ENCODE assay signal across 22 cellular contexts in the genomic region with DNA sequence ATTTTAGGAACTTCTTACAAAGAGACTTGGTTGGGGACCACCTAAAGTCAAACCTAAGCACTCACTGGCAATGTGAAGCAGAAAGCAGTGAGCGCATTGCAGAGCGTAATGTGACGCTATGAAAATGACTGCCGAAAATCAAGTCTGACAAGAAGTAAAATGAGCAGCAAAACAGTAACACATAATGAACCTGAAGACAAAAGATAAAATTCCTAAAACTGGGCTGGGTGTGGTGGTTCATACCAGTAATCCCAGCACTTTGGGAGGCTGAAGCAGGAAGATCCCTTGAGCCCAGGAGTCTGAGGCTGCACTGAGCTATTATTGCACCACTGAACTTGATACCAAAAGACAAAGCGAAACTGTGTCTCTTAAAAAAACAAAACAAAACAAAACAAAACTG. TPM values are rescaled to one million over a fixed set of nuclear protein-coding genes. Genes with fewer than 3 reads are reported as not detected.
DNase-seq lines count a peak whose midpoint lies in the region; ATAC-seq, FAIRE-seq and TF ChIP-seq lines count a peak whose summit lies in the region.
"Had no signal": no experiment of that assay in that cellular context is flagged by ENCODE, and none has a peak within 500 bp of the region (broad histone marks: within the 10 kb centered on the region; RNA-seq: fewer than 3 reads in every experiment).

No MANE protein-coding gene starts in this region.

- no TSS peak for BruUV-seq in IMR-90 (replicated peaks; lab: Mats Ljungman, UMichigan)

- H3K4me3 ChIP-seq in BLaER1 (no peak overlapping the region), IMR-90 (ENCODE audit: insufficient read depth, low read depth, low read length) (no peak overlapping the region), H1 (ENCODE audit: extremely low read depth in 1 of 4, insufficient read depth in 2 of 4, low read depth in 3 of 4, low read length in 4 of 4) (no peak overlapping the region), neutrophil (ENCODE audit: low read depth in 1 of 2, low read length in 1 of 2) (no peak overlapping the region)
- H3K4me3 ChIP-seq: MG63, prostate gland had no signal

- H4K91ac ChIP-seq in IMR-90 (ENCODE audit: insufficient read depth, low read depth, low read length): no peak overlapping the region
- H4K91ac ChIP-seq in H1 (replicated peaks; ENCODE audit: insufficient read length, low read length): no peak overlapping the region

- H3K23me2 ChIP-seq in H1 (ENCODE audit: low read depth, low read length): no peaks in the 10 kb centered on the region

- TF ChIP-seq POLR2A in IMR-90 (IDR thresholded peaks at IDR 0.05; ENCODE audit: low read depth, low read length): no peak
- no peak for TF ChIP-seq POLR2A in H1 (IDR thresholded peaks at IDR 0.05; ENCODE audit: control extremely low read depth in 1 of 2, low read depth in 2 of 2, low read length in 2 of 2)

- H2BK20ac ChIP-seq in IMR-90 (ENCODE audit: low read depth, low read length) (no peak overlapping the region), H1 (ENCODE audit: low read length) (no peak overlapping the region)

- H3K4me2 ChIP-seq in BLaER1 (peak overlapping the region; percentile 55), IMR-90 (ENCODE audit: low read depth, low read length) (no peak overlapping the region), H1 (ENCODE audit: insufficient read depth in 1 of 2, low read depth in 2 of 2, low read length in 2 of 2) (no peak overlapping the region; a peak in 1 of 4 replicates)

- DNase-seq in IMR-90 (no peak), H1 (ENCODE audit: low read depth in 1 of 2, low spot score in 2 of 2) (no peak), DMS79 (lab: John Stamatoyannopoulos, UW) (no peak), NCI-H524 treated with DMSO at 0.1 percent for 48 hours (lab: John Stamatoyannopoulos, UW) (no peak), NK-92 (lab: John Stamatoyannopoulos, UW; ENCODE audit: unreplicated experiment) (no peak)
- DNase-seq: ACHN; activated CD4-positive, alpha-beta T cell treated with anti-CD3 and anti-CD28 coated beads, Interleukin-2, amount 50 U/mL, for 1 hour; activated CD8-positive, alpha-beta memory T cell treated with anti-CD3 and anti-CD28 coated beads, Interleukin-2, amount 50 U/mL, for 4 hours; activated effector memory CD4-positive, alpha-beta T cell treated with anti-CD3 and anti-CD28 coated beads, Interleukin-2, amount 50 U/mL, for 16 hours; CD8-positive, alpha-beta T cell; foreskin keratinocyte; hypothalamus; kidney; MG63; naive thymus-derived CD8-positive, alpha-beta T cell; NK-92 treated with Interleukin-12 subunit alpha and Interleukin-12 subunit beta, amount 100 ng/mL, for 24 hours; stimulated activated CD8-positive, alpha-beta memory T cell treated with anti-CD3 and anti-CD28 coated beads, Interleukin-4, amount 100 ng/mL, for 48 hours had no signal

- H2BK120ac ChIP-seq in IMR-90 (ENCODE audit: low read depth, low read length): no peak overlapping the region
- H2BK120ac ChIP-seq in H1 (replicated peaks; ENCODE audit: low read depth, low read length): no peak overlapping the region

- H3K9me3 ChIP-seq in BLaER1 (no peaks in the 10 kb centered on the region), IMR-90 (ENCODE audit: control insufficient read depth, insufficient read depth, low read length) (no peaks in the 10 kb centered on the region), H1 (ENCODE audit: insufficient read depth in 2 of 2, low read depth in 1 of 2, low read length in 1 of 2) (no peaks in the 10 kb centered on the region), neutrophil (no peaks in the 10 kb centered on the region)
- H3K9me3 ChIP-seq: MG63, prostate gland had no signal

- H3K4ac ChIP-seq in IMR-90 (ENCODE audit: low read depth, low read length) (no peak overlapping the region), H1 (replicated peaks; ENCODE audit: insufficient read length, low read depth, low read length) (no peak overlapping the region)

- H3K18ac ChIP-seq in IMR-90 (ENCODE audit: low read depth, low read length): peak overlapping the region; percentile 61; the same call in 1 of the 2 replicates
- no peak overlapping the region for H3K18ac ChIP-seq in H1 (ENCODE audit: extremely low read depth, low read length)

- H3K56ac ChIP-seq in IMR-90 (ENCODE audit: extremely low read depth, insufficient read depth, low read length): no peak overlapping the region
- H3K56ac ChIP-seq in H1 (replicated peaks; ENCODE audit: insufficient read length, low read depth, low read length): no peak overlapping the region

- H3K4me1 ChIP-seq in BLaER1: peaks cover 63% of the 10 kb centered on the region
- H3K4me1 ChIP-seq in IMR-90 (ENCODE audit: control insufficient read depth, insufficient read depth, low read length): peaks cover 25% of the 10 kb centered on the region
- H3K4me1 ChIP-seq in H1 (replicated peaks in 1 of 4; ENCODE audit: control insufficient read depth in 3 of 4, insufficient read depth in 4 of 4, low read length in 3 of 4): peaks cover 3 to 14% (median 7%) of the 10 kb centered on the region in 4 experiments; a peak in 4 of 7 replicates
- H3K4me1 ChIP-seq in neutrophil (ENCODE audit: control insufficient read depth in 1 of 2, insufficient read depth in 1 of 2, low read depth in 1 of 2, low read length in 1 of 2): peaks cover 43 to 47% of the 10 kb centered on the region in 2 experiments
- H3K4me1 ChIP-seq: prostate gland had no signal

- H3K14ac ChIP-seq in IMR-90 (replicated peaks; ENCODE audit: low read depth, low read length) (no peak overlapping the region), H1 (ENCODE audit: insufficient read length) (no peak overlapping the region)

- no peak overlapping the region for H2AK9ac ChIP-seq in IMR-90 (replicated peaks; ENCODE audit: low read depth, low read length, poor library complexity)

- H3K9ac ChIP-seq in BLaER1 (no peak overlapping the region), IMR-90 (ENCODE audit: low read depth, low read length) (no peak overlapping the region), H1 (replicated peaks in 1 of 4; ENCODE audit: extremely low read depth in 1 of 4, low read depth in 3 of 4, low read length in 3 of 4) (no peak overlapping the region; a peak in 1 of 7 replicates)

- peak overlapping the region; percentile 70; the same call in 1 of the 2 replicates for H2BK12ac ChIP-seq in H1 (ENCODE audit: low read depth, low read length)

- no peak overlapping the region for H4K8ac ChIP-seq in IMR-90 (ENCODE audit: low read depth in 2 of 2, low read length in 2 of 2)
- no peak overlapping the region for H4K8ac ChIP-seq in H1 (ENCODE audit: extremely low read depth, insufficient read depth, low read length)

- CTCF ChIA-PET in IMR-90 (lab: Yijun Ruan, JAX) (interaction anchor here (0.5 kb wide), 1 partner anchor 671 kb away, joined by 3 read pairs; no protein-coding TSS in a partner anchor), H1 (lab: Charles Lee; ENCODE audit: partially characterized antibody) (interaction anchor here (0.8 to 1.3 kb wide), 4 partner anchors 11 to 24 kb away, joined by 3 to 7 read pairs (median 4); no protein-coding TSS in a partner anchor)

- no peak for ATAC-seq in IMR-90 (ENCODE audit: low read depth)
- no peak for ATAC-seq in HG03025 (IDR thresholded peaks at IDR 0.05; ENCODE audit: low FRiP score, unreplicated experiment)
- ATAC-seq: CD8-positive, alpha-beta T cell; foreskin keratinocyte; naive thymus-derived CD8-positive, alpha-beta T cell had no signal

- H2AFZ ChIP-seq in IMR-90 (replicated peaks; ENCODE audit: low read length, poor library complexity) (no peak overlapping the region), H1 (ENCODE audit: low read length) (no peak overlapping the region)

- H3K36me3 ChIP-seq in BLaER1 (peaks cover 7% of the 10 kb centered on the region; the same call in 1 of the 2 replicates), IMR-90 (ENCODE audit: control insufficient read depth, insufficient read depth, low read length) (peaks cover 13% of the 10 kb centered on the region), H1 (ENCODE audit: control insufficient read depth in 2 of 4, insufficient read depth in 4 of 4, low read length in 3 of 4) (no peaks in the 10 kb centered on the region), neutrophil (peaks cover 12% of the 10 kb centered on the region)
- H3K36me3 ChIP-seq: prostate gland had no signal

- no peak for FAIRE-seq in H1 (lab: Jason Lieb, UNC)
- FAIRE-seq: bronchial epithelial cell, kidney had no signal

- dilution Hi-C loops in IMR-90 (cut with HindIII; ENCODE audit: low sequenced_read_pairs, unreplicated experiment): no loop called here

- TF ChIP-seq EP300 in H1 (IDR thresholded peaks at IDR 0.05; ENCODE audit: borderline replicate concordance in 1 of 2, low read depth in 2 of 2, low read length in 2 of 2): no peak

- H3K23ac ChIP-seq in IMR-90 (ENCODE audit: low read depth, low read length): peak overlapping the region; percentile 2; the same call in 1 of the 2 replicates
- no peak overlapping the region for H3K23ac ChIP-seq in H1 (ENCODE audit: insufficient read length)

- peaks cover 20% of the 10 kb centered on the region for H3K9me1 ChIP-seq in IMR-90 (ENCODE audit: insufficient read depth, low read length)

- POLR2A ChIA-PET in IMR-90 (lab: Charles Lee; ENCODE audit: unreplicated experiment): interaction anchor here (0.5 to 0.6 kb wide), 2 partner anchors 29 to 145 kb away, joined by 3 read pairs; no protein-coding TSS in a partner anchor
- POLR2A ChIA-PET in H1 (lab: Charles Lee; ENCODE audit: partially characterized antibody): interaction anchor here (0.8 to 3.6 kb wide), 5 partner anchors 11 to 153 kb away, joined by 3 to 29 read pairs (median 4); partner anchors contain the start of gene ISCU

- H2AK5ac ChIP-seq in IMR-90 (ENCODE audit: low read depth, low read length) (no peak overlapping the region), H1 (ENCODE audit: low read depth, low read length) (no peak overlapping the region)

- TF ChIP-seq RAD21 in IMR-90 (IDR thresholded peaks at IDR 0.05; ENCODE audit: low read length): no peak
- no peak for TF ChIP-seq RAD21 in H1 (IDR thresholded peaks at IDR 0.05 in 1 of 2, conservative IDR thresholded peaks at IDR 0.05 in 1 of 2; ENCODE audit: low read depth in 2 of 2, low read length in 2 of 2)

- H3K27ac ChIP-seq in BLaER1: no peak overlapping the region
- peak overlapping the region; percentile 33; the same call in 1 of the 2 replicates for H3K27ac ChIP-seq in IMR-90 (ENCODE audit: insufficient read depth, low read length)
- no peak overlapping the region for H3K27ac ChIP-seq in H1 (ENCODE audit: low read depth, low read length)
- H3K27ac ChIP-seq in neutrophil: peak overlapping the region; percentile 50
- H3K27ac ChIP-seq: foreskin keratinocyte, prostate gland had no signal

- H3K79me1 ChIP-seq in IMR-90 (ENCODE audit: low read depth in 1 of 2, low read length in 2 of 2) (peaks cover 0 to 15% of the 10 kb centered on the region in 2 experiments; a peak in 1 of 4 replicates), H1 (ENCODE audit: low read depth, low read length) (peaks cover 2% of the 10 kb centered on the region; the same call in 1 of the 2 replicates)

- H3K27me3 ChIP-seq in BLaER1 (no peaks in the 10 kb centered on the region), IMR-90 (ENCODE audit: control insufficient read depth, insufficient read depth, low read length) (no peaks in the 10 kb centered on the region), H1 (replicated peaks in 1 of 4; ENCODE audit: control insufficient read depth in 3 of 4, extremely low read depth in 1 of 4, insufficient read depth in 3 of 4, low read length in 3 of 4) (no peaks in the 10 kb centered on the region), neutrophil (no peaks in the 10 kb centered on the region)
- H3K27me3 ChIP-seq: foreskin keratinocyte, MG63 had no signal

- WGBS in IMR-90 (ENCODE audit: extremely low coverage in 2 of 2, insufficient read length in 1 of 2), 2 experiments: no CpG with 5 or more reads among the region's 5 CpGs
- 92% methylated on average over 5 of the region's 5 CpGs; no CpG with 5 or more reads in 1 of the 2 experiments for WGBS in H1 (ENCODE audit: extremely low coverage in 1 of 2, insufficient coverage in 1 of 2, insufficient read length in 1 of 2, insufficient replicate concordance in 2 of 2, low coverage in 1 of 2, low lambda C conversion rate in 2 of 2, missing lambda C conversion rate in 1 of 2), 2 experiments

- in situ Hi-C loops in IMR-90 (cut with MboI; ENCODE audit: low sequenced_read_pairs): no loop called here

- intact Hi-C loops in IMR-90 (cut with micrococcal nuclease): no loop called here

- H4K5ac ChIP-seq in IMR-90 (ENCODE audit: low read depth, low read length): peak overlapping the region; percentile 72; the same call in 1 of the 2 replicates
- no peak overlapping the region for H4K5ac ChIP-seq in H1 (ENCODE audit: insufficient read length, low read depth, low read length)

- H3K79me2 ChIP-seq in H1 (ENCODE audit: control insufficient read depth in 1 of 2, insufficient read depth in 2 of 2, low read length in 2 of 2): peaks cover 17 to 85% of the 10 kb centered on the region in 2 experiments

- no peak for TF ChIP-seq CTCF in IMR-90 (conservative IDR thresholded peaks at IDR 0.05; ENCODE audit: low read depth, low read length)
- no peak for TF ChIP-seq CTCF in H1 (IDR thresholded peaks at IDR 0.05; ENCODE audit: control extremely low read depth in 1 of 3, insufficient read depth in 1 of 3, low read depth in 1 of 3, low read length in 3 of 3)
- TF ChIP-seq CTCF in neutrophil (IDR thresholded peaks at IDR 0.05): no peak

- H4K20me1 ChIP-seq in BLaER1 (peaks cover 94% of the 10 kb centered on the region), IMR-90 (ENCODE audit: insufficient read depth, low read length) (peaks cover 97% of the 10 kb centered on the region), H1 (replicated peaks in 1 of 2; ENCODE audit: control insufficient read depth in 1 of 2, insufficient read depth in 2 of 2, low read length in 2 of 2) (peaks cover 5 to 8% of the 10 kb centered on the region in 2 experiments)

- no peak overlapping the region for H2BK5ac ChIP-seq in IMR-90 (ENCODE audit: low read depth, low read length, poor library complexity, severe bottlenecking)
- 0 out of 2 replicates have a peak overlapping the region, but pooled peaks have one; percentile 60 for H2BK5ac ChIP-seq in H1 (ENCODE audit: low read depth, low read length)

- H2BK15ac ChIP-seq in IMR-90 (ENCODE audit: low read depth, low read length) (no peak overlapping the region), H1 (ENCODE audit: low read length) (no peak overlapping the region)

RNA-seq across cellular contexts. Expression of gene CORO1C, which starts 16.5 kb away (rescaled TPM):
- total RNA-seq in IMR-90 (2012; rRNA removed): 1,042 and 1,100 TPM in 2 replicates
- polyA plus RNA-seq in IMR-90 (2012; rRNA removed) (591 and 675 TPM in 2 replicates), H1 (2011; rRNA removed) (71.7 and 72.7 TPM in 2 replicates)
- polyA plus RNA-seq in IMR-90 (2012; cell fraction: cytosol; rRNA removed): 183 and 262 TPM in 2 replicates
- polyA plus RNA-seq in IMR-90 (2012; cell fraction: nucleus; rRNA removed; ENCODE audit: low replicate concordance): 145 and 350 TPM in 2 replicates
- 120 and 130 TPM in 2 replicates for total RNA-seq in H1 (2021; fragmentation: NEBNext Ultra II Directional; extraction: Animal tissue kit (Norgen Biotek cat#: 25700))
- polyA plus RNA-seq in H1 (2011; cell fraction: cytosol; rRNA removed): 77.4 TPM
- polyA plus RNA-seq in H1 (2011; cell fraction: nucleus; rRNA removed): 64.4 TPM
- 74.9 to 102 TPM (median 86.3 TPM) in 4 replicates for polyA plus RNA-seq in H1 (2012, experiment 1 of 2)
- polyA plus RNA-seq in H1 (2012, experiment 2 of 2): 7.2 TPM
- polyA plus RNA-seq in H1 (2013, experiment 1 of 2): 67.3 TPM
- 69.1 TPM for polyA plus RNA-seq in H1 (2013, experiment 2 of 2)
- 378 and 431 TPM in 2 replicates for polyA minus RNA-seq in H1 (2011; rRNA and poly(A)+ RNA removed)
- polyA minus RNA-seq in H1 (2011; cell fraction: cytosol; rRNA and poly(A)+ RNA removed): 104 TPM
- 107 TPM for polyA minus RNA-seq in H1 (2011; cell fraction: nucleus; rRNA and poly(A)+ RNA removed)

Comparison
In these comparisons a context has a peak if more than half of its experiments do, and no peak if none do; other contexts are left out.
1. H3K27ac ChIP-seq: peak in IMR-90 (single experiment) and neutrophil (single experiment); none in BLaER1 (single experiment) and H1 (single experiment).